ENCODE assay signal across 17 cellular contexts in the genomic region with DNA sequence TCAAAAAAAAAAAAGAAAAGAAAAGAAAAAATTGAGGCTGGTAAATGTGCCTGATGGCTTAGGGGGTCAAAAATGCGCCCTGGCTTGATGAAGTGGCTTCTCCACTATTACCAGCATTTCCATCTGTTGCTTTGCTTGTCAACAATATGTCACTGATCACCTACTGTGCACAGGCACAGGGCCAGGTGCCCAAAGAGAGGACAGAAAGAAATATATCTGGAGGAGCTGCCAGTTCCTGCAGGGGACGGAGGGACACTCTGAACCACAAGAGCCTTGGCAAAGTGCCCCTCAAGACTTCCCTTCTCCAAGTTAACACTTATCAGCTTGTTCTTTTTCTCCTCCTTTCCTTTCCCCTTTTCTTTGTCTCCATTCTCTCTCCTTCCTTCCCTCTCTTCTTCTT. TPM values are rescaled to one million over a fixed set of nuclear protein-coding genes. Genes with fewer than 3 reads are reported as not detected.
DNase-seq lines count a peak whose midpoint lies in the region; ATAC-seq and TF ChIP-seq lines count a peak whose summit lies in the region.
"Had no signal": no experiment of that assay in that cellular context is flagged by ENCODE, and none has a peak within 500 bp of the region (broad histone marks: within the 10 kb centered on the region; RNA-seq: fewer than 3 reads in every experiment).

No MANE protein-coding gene starts in this region.

- no peaks in the 10 kb centered on the region; the same call in 1 of the 2 replicates for H4K20me1 ChIP-seq in SU-DHL-6 (ENCODE audit: low read depth, low read length)

- no peak overlapping the region for H3K4me3 ChIP-seq in SU-DHL-6 (ENCODE audit: insufficient read depth, low read length, poor library complexity, severe bottlenecking)
- no peak overlapping the region for H3K4me3 ChIP-seq in right atrium auricular region
- H3K4me3 ChIP-seq: cardiac muscle cell, gastroesophageal sphincter, left lung, suprapubic skin had no signal

- peaks cover 15% of the 10 kb centered on the region for H3F3A ChIP-seq in SU-DHL-6 (ENCODE audit: insufficient read depth)

- H3K27ac ChIP-seq in SU-DHL-6 (ENCODE audit: low read depth, low read length) (peak overlapping the region; percentile 69), right atrium auricular region (peak overlapping the region; percentile 84 to 94)
- H3K27ac ChIP-seq: cardiac muscle cell, gastroesophageal sphincter, left lung, suprapubic skin had no signal

- no peaks in the 10 kb centered on the region for H3K9me2 ChIP-seq in SU-DHL-6 (replicated peaks; ENCODE audit: insufficient read depth, low read length)

- peaks cover 93% of the 10 kb centered on the region for H3K79me2 ChIP-seq in SU-DHL-6 (ENCODE audit: insufficient read depth, low read length)

- H3K9me3 ChIP-seq in SU-DHL-6 (ENCODE audit: insufficient read depth, low read length), result no peaks in the 10 kb centered on the region
- no peaks in the 10 kb centered on the region for H3K9me3 ChIP-seq in right atrium auricular region
- H3K9me3 ChIP-seq: gastroesophageal sphincter, left lung, suprapubic skin had no signal

- peaks cover 12% of the 10 kb centered on the region; the same call in 1 of the 2 replicates for H3K36me3 ChIP-seq in SU-DHL-6 (ENCODE audit: low read length)
- H3K36me3 ChIP-seq in right atrium auricular region, result no peaks in the 10 kb centered on the region
- H3K36me3 ChIP-seq: cardiac muscle cell, gastroesophageal sphincter, left lung, suprapubic skin had no signal

- no peak overlapping the region for H2AFZ ChIP-seq in SU-DHL-6 (ENCODE audit: low read depth, low read length, severe bottlenecking)

- DNase-seq in Right ventricle myocardium inferior (ENCODE audit: missing footprints) (no peak), cardiac septum (ENCODE audit: low spot score) (no peak), right atrium auricular region (ENCODE audit: low spot score) (no peak), GF-D8 (lab: John Stamatoyannopoulos, UW) (no peak), OCI-M1 (lab: John Stamatoyannopoulos, UW) (no peak)
- DNase-seq in activated T-cell treated with anti-CD3 and anti-CD28 coated beads, Interleukin-2, amount 50 U/mL, for 48 hours, result no peak
- DNase-seq: activated CD4-positive, alpha-beta T cell treated with anti-CD3 and anti-CD28 coated beads for 4 hours; activated effector memory CD4-positive, alpha-beta T cell treated with Interleukin-2 at 50 U/mL for 16 hours; Kasumi-1; left lung; NCI-H1105 treated with DMSO at 0.1 percent for 48 hours; NK-92 treated with Interleukin-12 subunit alpha and Interleukin-12 subunit beta, amount 100 ng/mL, for 24 hours had no signal

- no peak for TF ChIP-seq CTCF in SU-DHL-6 (IDR thresholded peaks at IDR 0.05; ENCODE audit: insufficient read depth, low read length, poor library complexity, severe bottlenecking)
- no peak for TF ChIP-seq CTCF in right atrium auricular region (IDR thresholded peaks at IDR 0.05)

- H3K27me3 ChIP-seq in SU-DHL-6 (ENCODE audit: low read length) (no peaks in the 10 kb centered on the region), right atrium auricular region (no peaks in the 10 kb centered on the region)
- H3K27me3 ChIP-seq: cardiac muscle cell, suprapubic skin had no signal

- H3K4me1 ChIP-seq in right atrium auricular region, result peaks cover 0 to 26% of the 10 kb centered on the region in 2 donors
- H3K4me1 ChIP-seq: gastroesophageal sphincter had no signal

- no peak overlapping the region for H3K9ac ChIP-seq in SU-DHL-6 (ENCODE audit: low read length)

- ATAC-seq in Right ventricle myocardium inferior (peak; percentile 67), GM19023 (IDR thresholded peaks at IDR 0.05; ENCODE audit: unreplicated experiment) (no peak)
- ATAC-seq: gastroesophageal sphincter had no signal

- intact Hi-C loops in Right ventricle myocardium inferior (cut with DNase I) (loop anchor here (5.0 kb wide), 1 partner anchor 80 kb away; no protein-coding TSS in a partner anchor), cardiac septum (cut with DNase I) (no loop called here)

- peak overlapping the region; percentile 72 for H3K4me2 ChIP-seq in SU-DHL-6 (ENCODE audit: low read depth, low read length, poor library complexity, severe bottlenecking)

RNA-seq across cellular contexts. Expression of a gene that starts 34.7 kb away (rescaled TPM):
- total RNA-seq in Right ventricle myocardium inferior (6.5 TPM), cardiac septum (4.7 TPM), right atrium auricular region (1 to 10 TPM; 5.8 to 7.1 TPM)
